Comparison of ENCODE assay signal across 8 cellular contexts in genomic region chr2:95991351-95992094, GRCh38. TPM values are rescaled to one million over a fixed set of nuclear protein-coding genes. Genes with fewer than 3 reads are reported as not detected.
A peak's percentile ranks its signal among the peaks of the same experiment; 100 is the strongest.
DNase-seq lines count a peak whose midpoint lies in the region; ATAC-seq, FAIRE-seq and TF ChIP-seq lines count a peak whose summit lies in the region.
"Not testable (repeated sequence)": the region's sequence is repeated elsewhere in the genome, so short reads cannot be mapped to it uniquely, and the experiment has no call there.

Gene ANKRD36C, minus strand, starts transcription at chr2:95991824. Its CDS starts 116 bp downstream, at chr2:95991708.

- H2AFZ ChIP-seq in MM.1S (ENCODE audit: low read length), result peak within 1 kb of the TSS; percentile 100
- H2AFZ ChIP-seq in H1 (ENCODE audit: low read length), result peak within 1 kb of the TSS; percentile 96

- 3% methylated on average over 22 of the region's 56 CpGs; no CpG with 5 or more reads in 1 of the 2 experiments for WGBS in H1 (ENCODE audit: extremely low coverage in 1 of 2, insufficient coverage in 1 of 2, insufficient read length in 1 of 2, insufficient replicate concordance in 2 of 2, low coverage in 1 of 2, low lambda C conversion rate in 2 of 2, missing lambda C conversion rate in 1 of 2), 2 experiments

- TF ChIP-seq RAD21 in H1 (IDR thresholded peaks at IDR 0.05 in 1 of 2, conservative IDR thresholded peaks at IDR 0.05 in 1 of 2; ENCODE audit: low read depth in 2 of 2, low read length in 2 of 2), result not testable (repeated sequence)

- not testable (repeated sequence) for H2BK20ac ChIP-seq in H1 (ENCODE audit: low read length)

- H4K91ac ChIP-seq in H1 (replicated peaks; ENCODE audit: insufficient read length, low read length), result not testable (repeated sequence)

- not testable (repeated sequence) for H3K23me2 ChIP-seq in H1 (ENCODE audit: low read depth, low read length)

- H2BK12ac ChIP-seq in H1 (ENCODE audit: low read depth, low read length), result not testable (repeated sequence)

- not testable (repeated sequence) for H3K36me3 ChIP-seq in MM.1S (replicated peaks; ENCODE audit: insufficient read depth, low read length); H1 (ENCODE audit: control insufficient read depth in 2 of 4, insufficient read depth in 4 of 4, low read length in 3 of 4); gastrocnemius medialis

- H3K9me3 ChIP-seq in MM.1S (replicated peaks; ENCODE audit: insufficient read depth, low read length); H1 (ENCODE audit: insufficient read depth in 2 of 2, low read depth in 1 of 2, low read length in 1 of 2); gastrocnemius medialis: not testable (repeated sequence)

- H2BK120ac ChIP-seq in H1 (replicated peaks; ENCODE audit: low read depth, low read length), result not testable (repeated sequence)

- H3K27ac ChIP-seq in MM.1S (ENCODE audit: low read length) (peak within 1 kb of the TSS; percentile 84; the same call in 1 of the 2 replicates), gastrocnemius medialis (peak within 1 kb of the TSS; percentile 87 to 92 (median 90))
- H3K27ac ChIP-seq in H1 (ENCODE audit: low read depth, low read length), result not testable (repeated sequence)

- DNase-seq in AG08395 (ENCODE audit: low spot score) (peak; percentile 4), MM.1S (peak; percentile 45), activated T-cell treated with anti-CD3 and anti-CD28 coated beads for 24 hours (ENCODE audit: low read depth) (peak; percentile 7), H1 (ENCODE audit: low read depth in 1 of 2, low spot score in 2 of 2) (peak in 1 of 2 experiments; percentile 56), left kidney (ENCODE audit: low read depth, low spot score) (peak; percentile 67)
- not testable (repeated sequence) for DNase-seq in gastrocnemius medialis

- not testable (repeated sequence) for H4K5ac ChIP-seq in H1 (ENCODE audit: insufficient read length, low read depth, low read length)

- not testable (repeated sequence) for H3K79me1 ChIP-seq in H1 (ENCODE audit: low read depth, low read length)

- not testable (repeated sequence) for H2AK5ac ChIP-seq in H1 (ENCODE audit: low read depth, low read length)

- not testable (repeated sequence) for H3K4ac ChIP-seq in H1 (replicated peaks; ENCODE audit: insufficient read length, low read depth, low read length)

- peak within 1 kb of the TSS; percentile 86; the same call in 1 of the 2 replicates for H4K8ac ChIP-seq in H1 (ENCODE audit: extremely low read depth, insufficient read depth, low read length)

- not testable (repeated sequence) for TF ChIP-seq EP300 in H1 (IDR thresholded peaks at IDR 0.05; ENCODE audit: borderline replicate concordance in 1 of 2, low read depth in 2 of 2, low read length in 2 of 2)

- TF ChIP-seq CTCF in MM.1S (IDR thresholded peaks at IDR 0.05; ENCODE audit: low read length); H1 (IDR thresholded peaks at IDR 0.05; ENCODE audit: control extremely low read depth in 1 of 3, insufficient read depth in 1 of 3, low read depth in 1 of 3, low read length in 3 of 3); gastrocnemius medialis (IDR thresholded peaks at IDR 0.05 in 4 of 5, conservative IDR thresholded peaks at IDR 0.05 in 1 of 5): not testable (repeated sequence)

- H3K4me3 ChIP-seq in MM.1S (ENCODE audit: low read length), result peak within 1 kb of the TSS; percentile 81
- peak within 1 kb of the TSS; percentile 61 to 77 (median 64) for H3K4me3 ChIP-seq in H1 (ENCODE audit: extremely low read depth in 1 of 4, insufficient read depth in 2 of 4, low read depth in 3 of 4, low read length in 4 of 4)
- H3K4me3 ChIP-seq in gastrocnemius medialis, result peak within 1 kb of the TSS; percentile 67 to 98 (median 76)

- CTCF ChIA-PET in H1 (lab: Charles Lee; ENCODE audit: partially characterized antibody), result interaction anchor here (1.5 to 3.6 kb wide), 4 partner anchors 17 to 183 kb away, joined by 3 to 32 read pairs (median 8); partner anchors contain the start of gene ASTL

- H3K56ac ChIP-seq in H1 (replicated peaks; ENCODE audit: insufficient read length, low read depth, low read length), result not testable (repeated sequence)

- not testable (repeated sequence) for H3K79me2 ChIP-seq in MM.1S (ENCODE audit: low read length); H1 (ENCODE audit: control insufficient read depth in 1 of 2, insufficient read depth in 2 of 2, low read length in 2 of 2)

- H3K4me2 ChIP-seq in MM.1S (ENCODE audit: low read depth, low read length) (peak within 1 kb of the TSS; percentile 99), H1 (ENCODE audit: insufficient read depth in 1 of 2, low read depth in 2 of 2, low read length in 2 of 2) (peak within 1 kb of the TSS; percentile 73 to 85)

- not testable (repeated sequence) for H3K14ac ChIP-seq in H1 (ENCODE audit: insufficient read length)

- H3F3A ChIP-seq in MM.1S (ENCODE audit: insufficient read depth, low read length), result not testable (repeated sequence)

- H3K4me1 ChIP-seq in MM.1S (ENCODE audit: low read length); H1 (replicated peaks in 1 of 4; ENCODE audit: control insufficient read depth in 3 of 4, insufficient read depth in 4 of 4, low read length in 3 of 4); gastrocnemius medialis: not testable (repeated sequence)

- H3K9me2 ChIP-seq in MM.1S (replicated peaks; ENCODE audit: insufficient read depth, low read length), result not testable (repeated sequence)

- not testable (repeated sequence) for H3K23ac ChIP-seq in H1 (ENCODE audit: insufficient read length)

- H2BK15ac ChIP-seq in H1 (ENCODE audit: low read length), result not testable (repeated sequence)

- in situ Hi-C loops in gastrocnemius medialis (cut with MboI; ENCODE audit: low sequenced_read_pairs in 4 of 4), result not testable (repeated sequence)

- H3K27me3 ChIP-seq in MM.1S (replicated peaks; ENCODE audit: insufficient read depth, low read length); H1 (replicated peaks in 1 of 4; ENCODE audit: control insufficient read depth in 3 of 4, extremely low read depth in 1 of 4, insufficient read depth in 3 of 4, low read length in 3 of 4); gastrocnemius medialis: not testable (repeated sequence)

- POLR2A ChIA-PET in H1 (lab: Charles Lee; ENCODE audit: partially characterized antibody), result interaction anchor here (1.5 kb wide), 1 partner anchor 344 kb away, joined by 3 read pairs; the partner anchor contains the start of gene NCAPH

- not testable (repeated sequence) for H2BK5ac ChIP-seq in H1 (ENCODE audit: low read depth, low read length)

- ATAC-seq in GM18909 (IDR thresholded peaks at IDR 0.05; ENCODE audit: poor library complexity, unreplicated experiment), result peak; percentile 92
- peak; percentile 95 for ATAC-seq in HG02885 (IDR thresholded peaks at IDR 0.05; ENCODE audit: poor library complexity, unreplicated experiment)
- ATAC-seq in gastrocnemius medialis, result peak; percentile 75 to 80

- H4K20me1 ChIP-seq in MM.1S (ENCODE audit: insufficient read depth, low read length); H1 (replicated peaks in 1 of 2; ENCODE audit: control insufficient read depth in 1 of 2, insufficient read depth in 2 of 2, low read length in 2 of 2): not testable (repeated sequence)

- TF ChIP-seq POLR2A in H1 (IDR thresholded peaks at IDR 0.05; ENCODE audit: control extremely low read depth in 1 of 2, low read depth in 2 of 2, low read length in 2 of 2), result not testable (repeated sequence)
- peak in 1 of 2 donors; percentile 34 for TF ChIP-seq POLR2A in gastrocnemius medialis (IDR thresholded peaks at IDR 0.05)

- intact Hi-C loops in gastrocnemius medialis (cut with DNase I; ENCODE audit: low total_unique reads), result loop anchor here (2.0 to 10.0 kb wide), 3 partner anchors 125 to 256 kb away; partner anchors contain the start of gene ADRA2B

- H3K18ac ChIP-seq in H1 (ENCODE audit: extremely low read depth, low read length), result not testable (repeated sequence)

- peak within 1 kb of the TSS; percentile 92 for H3K9ac ChIP-seq in MM.1S (ENCODE audit: low read length)
- peak within 1 kb of the TSS in 1 of 4 experiments; percentile 37; a peak in 1 of 7 replicates for H3K9ac ChIP-seq in H1 (replicated peaks in 1 of 4; ENCODE audit: extremely low read depth in 1 of 4, low read depth in 3 of 4, low read length in 3 of 4)

- not testable (repeated sequence) for FAIRE-seq in H1 (lab: Jason Lieb, UNC)

RNA-seq across cellular contexts. Expression of gene ANKRD36C, which starts in this region (rescaled TPM):
- 6.4 and 7.3 TPM in 2 replicates for total RNA-seq in H1 (2021; fragmentation: NEBNext Ultra II Directional; extraction: Animal tissue kit (Norgen Biotek cat#: 25700))
- 0.89 and 1.1 TPM in 2 replicates for polyA plus RNA-seq in H1 (2011; rRNA removed)
- polyA plus RNA-seq in H1 (2011; cell fraction: cytosol; rRNA removed), result 0.94 TPM
- 5.2 TPM for polyA plus RNA-seq in H1 (2011; cell fraction: nucleus; rRNA removed)
- polyA plus RNA-seq in H1 (2012, experiment 1 of 2), result 0.93 to 2.0 TPM (median 1.7 TPM) in 4 replicates
- 0.34 TPM for polyA plus RNA-seq in H1 (2012, experiment 2 of 2)
- 2.4 TPM for polyA plus RNA-seq in H1 (2013, experiment 1 of 2)
- 1.9 TPM for polyA plus RNA-seq in H1 (2013, experiment 2 of 2)
- 26.6 and 34.0 TPM in 2 replicates for polyA minus RNA-seq in H1 (2011; rRNA and poly(A)+ RNA removed)
- 2.7 TPM for polyA minus RNA-seq in H1 (2011; cell fraction: cytosol; rRNA and poly(A)+ RNA removed)
- 87.8 TPM for polyA minus RNA-seq in H1 (2011; cell fraction: nucleus; rRNA and poly(A)+ RNA removed)
- 1 to 10 TPM; 1.2 to 7.3 (median 1.6) TPM for total RNA-seq in gastrocnemius medialis
